ENCODE assay signal across 13 cellular contexts in the genomic region with DNA sequence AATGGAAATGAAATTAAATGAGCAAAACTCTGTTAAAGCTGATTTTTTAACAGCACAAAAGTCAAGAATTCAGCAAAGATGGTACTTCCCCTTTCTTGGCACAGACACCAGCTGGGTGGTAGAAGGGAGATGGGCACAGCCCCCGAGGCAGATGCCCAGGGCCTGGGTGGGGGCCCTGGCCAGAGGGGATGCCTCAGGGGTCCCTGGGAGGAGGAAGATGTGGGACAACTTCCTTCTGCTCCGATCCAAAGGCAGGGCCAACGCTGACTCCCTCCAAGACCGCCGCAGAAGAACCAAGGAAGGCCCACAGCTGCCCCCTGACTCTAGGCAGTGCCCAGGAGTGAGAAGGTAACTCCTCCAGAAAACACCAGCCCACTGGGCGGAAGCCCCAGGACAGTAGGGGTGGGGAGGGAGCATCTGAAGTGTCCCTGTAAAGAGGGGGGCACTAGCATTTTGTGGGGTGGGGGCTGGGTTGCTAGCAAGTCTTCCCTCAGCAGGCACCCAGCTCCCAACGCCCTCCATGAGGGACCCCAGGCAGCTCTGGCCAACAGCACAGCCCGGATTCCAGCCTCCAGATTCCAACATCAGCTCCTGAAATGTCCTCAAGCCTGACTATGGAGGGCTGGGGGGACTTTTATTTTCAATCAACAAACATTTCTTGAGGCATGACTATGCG. TPM values are rescaled to one million over a fixed set of nuclear protein-coding genes. Genes with fewer than 3 reads are reported as not detected.
A peak's percentile ranks its signal among the peaks of the same experiment; 100 is the strongest.
DNase-seq lines count a peak whose midpoint lies in the region; ATAC-seq and TF ChIP-seq lines count a peak whose summit lies in the region.
"Had no signal": no experiment of that assay in that cellular context is flagged by ENCODE, and none has a peak within 500 bp of the region (broad histone marks: within the 10 kb centered on the region; RNA-seq: fewer than 3 reads in every experiment).

No MANE protein-coding gene starts in this region.

- H3K4me1 ChIP-seq in body of pancreas (peaks cover 81% of the 10 kb centered on the region), mucosa of descending colon (ENCODE audit: low read depth) (peaks cover 12% of the 10 kb centered on the region), upper lobe of right lung (peaks cover 68% of the 10 kb centered on the region)

- no peak overlapping the region for H3K4me3 ChIP-seq in body of pancreas
- H3K4me3 ChIP-seq in mucosa of descending colon: no peak overlapping the region
- H3K4me3 ChIP-seq in upper lobe of right lung: no peak overlapping the region

- no peaks in the 10 kb centered on the region for H3K36me3 Mint-ChIP-seq in activated CD8-positive, alpha-beta T cell treated with anti-CD3 and anti-CD28 coated beads for 36 hours (ENCODE audit: low read depth)
- no peaks in the 10 kb centered on the region for H3K36me3 Mint-ChIP-seq in activated CD8-positive, alpha-beta T cell treated with anti-CD3 and anti-CD28 coated beads, Interleukin-2, amount 10 ng/mL, durations not matched to agents 7 days and 5 days (ENCODE audit: low read depth)

- H3K36me3 ChIP-seq in body of pancreas (replicated peaks in 1 of 2; ENCODE audit: insufficient read depth in 1 of 2, low read depth in 2 of 2) (no peaks in the 10 kb centered on the region), mucosa of descending colon (ENCODE audit: low read depth) (no peaks in the 10 kb centered on the region), upper lobe of right lung (no peaks in the 10 kb centered on the region)

- H3K4me3 Mint-ChIP-seq in activated CD8-positive, alpha-beta T cell treated with anti-CD3 and anti-CD28 coated beads for 36 hours: no peak overlapping the region
- no peak overlapping the region for H3K4me3 Mint-ChIP-seq in activated CD8-positive, alpha-beta T cell treated with anti-CD3 and anti-CD28 coated beads, Interleukin-2, amount 10 ng/mL, durations not matched to agents 7 days and 5 days
- H3K4me3 Mint-ChIP-seq: activated CD4-positive, alpha-beta T cell treated with anti-CD3 and anti-CD28 coated beads for 36 hours; stimulated activated naive CD8-positive, alpha-beta T cell treated with anti-CD3 and anti-CD28 coated beads, Interleukin-15, Interleukin-2, amounts not matched to agents 100 ng/mL and 50 ng/mL, for 24 hours had no signal

- peak; percentile 1 for DNase-seq in activated CD8-positive, alpha-beta T cell treated with anti-CD3 and anti-CD28 coated beads for 36 hours
- no peak for DNase-seq in activated CD8-positive, alpha-beta T cell treated with anti-CD3 and anti-CD28 coated beads, Interleukin-2, amount 10 ng/mL, durations not matched to agents 7 days and 5 days
- no peak for DNase-seq in body of pancreas
- DNase-seq in mucosa of descending colon: peak in 2 of 3 donors; percentile 22 to 40
- no peak for DNase-seq in upper lobe of right lung
- no peak for DNase-seq in activated T-cell treated with anti-CD3 and anti-CD28 coated beads, Interleukin-2, amount 50 U/mL, for 1 hour
- no peak for DNase-seq in SHP77 (lab: John Stamatoyannopoulos, UW)
- DNase-seq: activated CD4-positive, alpha-beta T cell treated with anti-CD3 and anti-CD28 coated beads for 36 hours; activated gamma-delta T cell; DMS79; islet precursor cell had no signal

- H3K27ac Mint-ChIP-seq in activated CD8-positive, alpha-beta T cell treated with anti-CD3 and anti-CD28 coated beads for 36 hours: no peak overlapping the region
- H3K27ac Mint-ChIP-seq in activated CD8-positive, alpha-beta T cell treated with anti-CD3 and anti-CD28 coated beads, Interleukin-2, amount 10 ng/mL, durations not matched to agents 7 days and 5 days: no peak overlapping the region
- H3K27ac Mint-ChIP-seq: activated CD4-positive, alpha-beta T cell treated with anti-CD3 and anti-CD28 coated beads for 36 hours; stimulated activated naive CD8-positive, alpha-beta T cell treated with anti-CD3 and anti-CD28 coated beads, Interleukin-15, Interleukin-2, amounts not matched to agents 100 ng/mL and 50 ng/mL, for 24 hours had no signal

- H3K4me1 Mint-ChIP-seq in activated CD8-positive, alpha-beta T cell treated with anti-CD3 and anti-CD28 coated beads for 36 hours (ENCODE audit: low read depth): peaks cover 9% of the 10 kb centered on the region
- peaks cover 9% of the 10 kb centered on the region for H3K4me1 Mint-ChIP-seq in activated CD8-positive, alpha-beta T cell treated with anti-CD3 and anti-CD28 coated beads, Interleukin-2, amount 10 ng/mL, durations not matched to agents 7 days and 5 days (ENCODE audit: low read depth)

- CTCF ChIA-PET in activated CD8-positive, alpha-beta T cell treated with anti-CD3 and anti-CD28 coated beads for 36 hours (lab: Charles Lee): interaction anchor here (1.1 to 4.2 kb wide), 8 partner anchors 22 to 123 kb away, joined by 3 to 54 read pairs (median 4); no protein-coding TSS in a partner anchor
- CTCF ChIA-PET in activated CD8-positive, alpha-beta T cell treated with anti-CD3 and anti-CD28 coated beads, Interleukin-2, amount 10 ng/mL, durations not matched to agents 7 days and 5 days (lab: Charles Lee): interaction anchor here (0.7 to 4.7 kb wide), 7 partner anchors 16 to 122 kb away, joined by 3 to 30 read pairs (median 3); no protein-coding TSS in a partner anchor

- H3K27ac ChIP-seq in body of pancreas (peak overlapping the region in 3 of 4 donors; percentile 49 to 88 (median 52)), upper lobe of right lung (peak overlapping the region; percentile 19)

- 74 to 88% methylated on average over 6 of the region's 9 CpGs for WGBS in body of pancreas, 2 donors

- H3K9me3 ChIP-seq in body of pancreas (no peaks in the 10 kb centered on the region), mucosa of descending colon (no peaks in the 10 kb centered on the region), upper lobe of right lung (no peaks in the 10 kb centered on the region)

- intact Hi-C loops in activated CD8-positive, alpha-beta T cell treated with anti-CD3 and anti-CD28 coated beads for 36 hours (cut with micrococcal nuclease): no loop called here
- intact Hi-C loops in body of pancreas (cut with DNase I) (loop anchor here (5.0 kb wide), 1 partner anchor 33 kb away; no protein-coding TSS in a partner anchor), mucosa of descending colon (cut with DNase I, micrococcal nuclease) (loop anchor here in 1 of 2 donors (5.0 kb wide), 1 partner anchor 38 kb away; no protein-coding TSS in a partner anchor), upper lobe of right lung (cut with DNase I) (no loop called here)

- H3K27me3 Mint-ChIP-seq in activated CD8-positive, alpha-beta T cell treated with anti-CD3 and anti-CD28 coated beads for 36 hours: no peaks in the 10 kb centered on the region
- no peaks in the 10 kb centered on the region for H3K27me3 Mint-ChIP-seq in activated CD8-positive, alpha-beta T cell treated with anti-CD3 and anti-CD28 coated beads, Interleukin-2, amount 10 ng/mL, durations not matched to agents 7 days and 5 days (ENCODE audit: low read depth)
- H3K27me3 Mint-ChIP-seq: activated CD4-positive, alpha-beta T cell treated with anti-CD3 and anti-CD28 coated beads for 36 hours had no signal

- no peak for TF ChIP-seq POLR2A in body of pancreas (IDR thresholded peaks at IDR 0.05)

- POLR2A ChIA-PET in activated CD8-positive, alpha-beta T cell treated with anti-CD3 and anti-CD28 coated beads for 36 hours (lab: Charles Lee): interaction anchor here (0.6 to 1.1 kb wide), 2 partner anchors 15 to 23 kb away, joined by 3 read pairs; no protein-coding TSS in a partner anchor
- POLR2A ChIA-PET in activated CD8-positive, alpha-beta T cell treated with anti-CD3 and anti-CD28 coated beads, Interleukin-2, amount 10 ng/mL, durations not matched to agents 7 days and 5 days (lab: Charles Lee): interaction anchor here (0.5 kb wide), 1 partner anchor 8 kb away, joined by 4 read pairs; no protein-coding TSS in a partner anchor

- no peak for ATAC-seq in activated CD8-positive, alpha-beta T cell treated with anti-CD3 and anti-CD28 coated beads for 36 hours
- ATAC-seq in activated CD8-positive, alpha-beta T cell treated with anti-CD3 and anti-CD28 coated beads, Interleukin-2, amount 10 ng/mL, durations not matched to agents 7 days and 5 days: no peak
- ATAC-seq in body of pancreas (no peak), mucosa of descending colon (no peak), upper lobe of right lung (no peak), HG02623 (IDR thresholded peaks at IDR 0.05; ENCODE audit: unreplicated experiment) (no peak)
- ATAC-seq: activated CD4-positive, alpha-beta T cell treated with anti-CD3 and anti-CD28 coated beads for 36 hours had no signal

- H3K27me3 ChIP-seq in body of pancreas: no peaks in the 10 kb centered on the region
- H3K27me3 ChIP-seq in upper lobe of right lung: no peaks in the 10 kb centered on the region

- TF ChIP-seq CTCF in activated CD8-positive, alpha-beta T cell treated with anti-CD3 and anti-CD28 coated beads for 36 hours (IDR thresholded peaks at IDR 0.05): no peak
- TF ChIP-seq CTCF in body of pancreas (IDR thresholded peaks at IDR 0.05) (no peak), mucosa of descending colon (IDR thresholded peaks at IDR 0.05) (no peak), upper lobe of right lung (IDR thresholded peaks at IDR 0.05) (no peak)

- no peaks in the 10 kb centered on the region for H3K9me3 Mint-ChIP-seq in activated CD8-positive, alpha-beta T cell treated with anti-CD3 and anti-CD28 coated beads for 36 hours
- H3K9me3 Mint-ChIP-seq in activated CD8-positive, alpha-beta T cell treated with anti-CD3 and anti-CD28 coated beads, Interleukin-2, amount 10 ng/mL, durations not matched to agents 7 days and 5 days (ENCODE audit: insufficient read depth): no peaks in the 10 kb centered on the region
- H3K9me3 Mint-ChIP-seq: stimulated activated naive CD8-positive, alpha-beta T cell treated with anti-CD3 and anti-CD28 coated beads, Interleukin-15, Interleukin-2, amounts not matched to agents 100 ng/mL and 50 ng/mL, for 24 hours had no signal

RNA-seq across cellular contexts. Expression of a gene that starts 4.9 kb away (rescaled TPM):
- total RNA-seq in activated CD8-positive, alpha-beta T cell treated with anti-CD3 and anti-CD28 coated beads for 36 hours: 1 to 10 TPM; 6.0 to 6.2 TPM
- total RNA-seq in activated CD8-positive, alpha-beta T cell treated with anti-CD3 and anti-CD28 coated beads, Interleukin-2, amount 10 ng/mL, durations not matched to agents 7 days and 5 days: 1 to 10 TPM; 5.6 to 6.4 TPM
- total RNA-seq in body of pancreas (10 to 100 TPM; 16.6 to 21.1 TPM), mucosa of descending colon (10 to 100 TPM; 15.9 to 81.3 (median 22.1) TPM), upper lobe of right lung (33.5 TPM)

RNA-seq across cellular contexts. Expression of a gene that starts 28.5 kb away (rescaled TPM):
- 10 to 100 TPM; 24.4 to 25.9 TPM for total RNA-seq in activated CD8-positive, alpha-beta T cell treated with anti-CD3 and anti-CD28 coated beads for 36 hours
- total RNA-seq in activated CD8-positive, alpha-beta T cell treated with anti-CD3 and anti-CD28 coated beads, Interleukin-2, amount 10 ng/mL, durations not matched to agents 7 days and 5 days: 10 to 100 TPM; 56.5 to 57.0 TPM
- total RNA-seq in body of pancreas: 10 to 100 TPM; 21.3 to 47.1 TPM
- 10 to 100 TPM; 47.4 to 54.1 (median 52.0) TPM for total RNA-seq in mucosa of descending colon
- total RNA-seq in upper lobe of right lung: 30.7 TPM

Comparison
In these comparisons a context has a peak if more than half of its experiments do, and no peak if none do; other contexts are left out.
1. DNase-seq: peak in activated CD8-positive, alpha-beta T cell treated with anti-CD3 and anti-CD28 coated beads for 36 hours (single experiment) and mucosa of descending colon (2 of 3); none in activated CD8-positive, alpha-beta T cell treated with anti-CD3 and anti-CD28 coated beads, Interleukin-2, amount 10 ng/mL, durations not matched to agents 7 days and 5 days (single experiment), body of pancreas (0 of 4), upper lobe of right lung (single experiment), activated T-cell treated with anti-CD3 and anti-CD28 coated beads, Interleukin-2, amount 50 U/mL, for 1 hour (single experiment) and SHP77 (0 of 2).